Comparison of ENCODE assay signal across 8 cellular contexts in the genomic region with DNA sequence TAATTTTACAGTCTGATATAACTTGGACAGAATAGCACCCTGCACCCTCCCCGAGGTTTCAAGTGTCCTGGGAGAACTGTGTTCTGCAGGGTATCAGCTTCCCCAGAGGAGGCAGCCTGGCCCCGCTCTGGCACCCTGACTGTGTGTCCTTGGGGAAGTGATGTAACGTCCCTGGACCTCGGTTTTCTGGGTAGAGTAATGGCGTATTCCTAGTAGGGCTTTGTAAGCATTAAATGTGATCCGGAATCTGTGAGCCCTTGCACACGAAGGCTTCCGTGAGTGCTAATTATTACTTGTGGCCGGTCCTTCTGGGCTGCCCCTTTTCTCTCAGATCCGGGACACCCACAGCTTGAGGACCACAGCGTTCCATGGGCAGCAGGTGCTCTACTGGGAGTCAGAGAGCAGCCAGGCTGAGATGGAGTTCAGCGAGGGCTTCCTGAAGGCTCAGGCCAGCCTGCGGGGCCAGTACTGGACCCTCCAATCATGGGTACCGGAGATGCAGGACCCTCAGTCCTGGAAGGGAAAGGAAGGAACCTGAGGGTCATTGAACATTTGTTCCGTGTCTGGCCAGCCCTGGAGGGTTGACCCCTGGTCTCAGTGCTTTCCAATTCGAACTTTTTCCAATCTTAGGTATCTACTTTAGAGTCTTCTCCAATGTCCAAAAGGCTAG. TPM values are rescaled to one million over a fixed set of nuclear protein-coding genes. Genes with fewer than 3 reads are reported as not detected.
A peak's percentile ranks its signal among the peaks of the same experiment; 100 is the strongest.
DNase-seq lines count a peak whose midpoint lies in the region; ATAC-seq and TF ChIP-seq lines count a peak whose summit lies in the region.

No MANE protein-coding gene starts in this region.

- no peaks in the 10 kb centered on the region for H3K4me1 ChIP-seq in cardiac muscle cell (ENCODE audit: low read depth)
- H3K4me1 ChIP-seq in left lung, result peaks cover 11 to 21% of the 10 kb centered on the region in 2 donors
- no peaks in the 10 kb centered on the region for H3K4me1 ChIP-seq in uterus

- CTCF ChIA-PET in activated B cell treated with CpG ODN at 0.5 μM for 24 hours (lab: Charles Lee), result interaction anchor here (1.5 kb wide), 1 partner anchor 272 kb away, joined by 5 read pairs; no protein-coding TSS in a partner anchor

- H3K27ac Mint-ChIP-seq in activated B cell treated with CpG ODN at 0.5 μM for 24 hours, result no peak overlapping the region

- H3K27ac ChIP-seq in cardiac muscle cell, result no peak overlapping the region
- peak overlapping the region; percentile 86 for H3K27ac ChIP-seq in left lung
- H3K27ac ChIP-seq in uterus, result peak overlapping the region; percentile 87 to 98

- H3K27me3 Mint-ChIP-seq in activated B cell treated with CpG ODN at 0.5 μM for 24 hours, result no peaks in the 10 kb centered on the region

- POLR2A ChIA-PET in activated B cell treated with CpG ODN at 0.5 μM for 24 hours (lab: Charles Lee), result interaction anchor here (0.9 to 2.7 kb wide), 13 partner anchors 10 to 428 kb away, joined by 3 to 44 read pairs (median 6); a partner anchor contains a TSS

- peaks cover 4% of the 10 kb centered on the region for H3K36me3 Mint-ChIP-seq in activated B cell treated with CpG ODN at 0.5 μM for 24 hours (ENCODE audit: low read depth)

- H3K36me3 ChIP-seq in cardiac muscle cell (no peaks in the 10 kb centered on the region), left lung (no peaks in the 10 kb centered on the region), uterus (no peaks in the 10 kb centered on the region)

- H3K9me3 ChIP-seq in cardiac muscle cell (ENCODE audit: low read depth), result no peaks in the 10 kb centered on the region
- H3K9me3 ChIP-seq in left lung, result no peaks in the 10 kb centered on the region
- no peaks in the 10 kb centered on the region for H3K9me3 ChIP-seq in uterus

- ATAC-seq in activated B cell treated with CpG ODN at 0.5 μM for 24 hours (ENCODE audit: low read depth) (no peak), left lung (no peak), HG03045 (IDR thresholded peaks at IDR 0.05; ENCODE audit: unreplicated experiment) (no peak), GM21447 (IDR thresholded peaks at IDR 0.05; ENCODE audit: unreplicated experiment) (no peak)

- no peak for DNase-seq in cardiac muscle cell (ENCODE audit: low read depth in 1 of 2, low spot score in 1 of 2)
- DNase-seq in cardiac septum (ENCODE audit: low spot score), result no peak
- no peak for DNase-seq in activated B cell treated with CpG ODN at 0.5 μM for 24 hours
- DNase-seq in left lung, result peak in 1 of 2 donors; percentile 77
- no peak for DNase-seq in uterus
- no peak for DNase-seq in activated gamma-delta T cell treated with Interleukin-2 at 50 U/mL for 16 hours

- H3K27me3 ChIP-seq in cardiac muscle cell (no peaks in the 10 kb centered on the region), left lung (no peaks in the 10 kb centered on the region), uterus (no peaks in the 10 kb centered on the region)

- H3K9me3 Mint-ChIP-seq in activated B cell treated with CpG ODN at 0.5 μM for 24 hours, result no peaks in the 10 kb centered on the region

- no peak for TF ChIP-seq CTCF in cardiac muscle cell (IDR thresholded peaks at IDR 0.05; ENCODE audit: low read depth, low read length)
- TF ChIP-seq CTCF in activated B cell treated with CpG ODN at 0.5 μM for 24 hours (IDR thresholded peaks at IDR 0.05), result no peak
- TF ChIP-seq CTCF in left lung (IDR thresholded peaks at IDR 0.05), result no peak
- TF ChIP-seq CTCF in uterus (IDR thresholded peaks at IDR 0.05), result no peak

- H3K4me3 ChIP-seq in cardiac muscle cell (peak overlapping the region; percentile 52), left lung (peak overlapping the region; percentile 71 to 89), uterus (peak overlapping the region; percentile 59 to 71)

- peaks cover 20% of the 10 kb centered on the region for H3K4me1 Mint-ChIP-seq in activated B cell treated with CpG ODN at 0.5 μM for 24 hours

- peak overlapping the region; percentile 90 for H3K4me3 Mint-ChIP-seq in activated B cell treated with CpG ODN at 0.5 μM for 24 hours

- intact Hi-C loops in cardiac septum (cut with DNase I) (loop anchor here (5.0 kb wide), 1 partner anchor 41 kb away; a partner anchor contains a TSS), activated B cell treated with CpG ODN at 0.5 μM for 24 hours (cut with micrococcal nuclease) (loop anchor here (1.0 kb wide), 5 partner anchors 17 to 567 kb away; a partner anchor contains a TSS), left lung (cut with DNase I) (no loop called here), uterus (cut with DNase I; ENCODE audit: low total_unique reads) (no loop called here)

- no peak for TF ChIP-seq POLR2A in uterus (IDR thresholded peaks at IDR 0.05)

RNA-seq across cellular contexts. Expression of a gene that starts 1.0 kb away (rescaled TPM):
- total RNA-seq in cardiac muscle cell (61.7 and 73.8 TPM in 2 replicates), cardiac septum (15.0 TPM), activated B cell treated with CpG ODN at 0.5 μM for 24 hours (13.8 and 15.0 TPM in 2 replicates), left lung (10 to 100 TPM; 26.2 to 48.4 TPM), uterus (10 to 100 TPM in 1 of 4 donors, 1 to 10 TPM in 3; 2.3 to 21.6 (median 5.2) TPM)
- 56.6 and 64.0 TPM in 2 replicates for polyA plus RNA-seq in cardiac muscle cell

RNA-seq across cellular contexts. Expression of a gene that starts 20.1 kb away (rescaled TPM):
- total RNA-seq in cardiac muscle cell, result 2.4 and 8.6 TPM in 2 replicates
- polyA plus RNA-seq in cardiac muscle cell, result 3.9 and 8.6 TPM in 2 replicates
- total RNA-seq in cardiac septum, result 3.6 TPM
- 32.9 and 37.4 TPM in 2 replicates for total RNA-seq in activated B cell treated with CpG ODN at 0.5 μM for 24 hours
- total RNA-seq in left lung, result 10 to 100 TPM in 1 of 2 donors, 1 to 10 TPM in 1; 7.8 to 22.4 TPM
- total RNA-seq in uterus, result 10 to 100 TPM in 1 of 4 donors, 1 to 10 TPM in 1, under 1 TPM in 2; 0.26 to 11.5 (median 2.1) TPM

RNA-seq across cellular contexts. Expression of a gene that starts 36.6 kb away (rescaled TPM):
- total RNA-seq in cardiac muscle cell (12.2 and 16.9 TPM in 2 replicates), cardiac septum (3.3 TPM), activated B cell treated with CpG ODN at 0.5 μM for 24 hours (1.9 TPM in 2 replicates), left lung (1 to 10 TPM; 1.2 to 4.1 TPM), uterus (1 to 10 TPM in 3 of 4 donors, not detected in 1; 1.8 to 4.9 (median 3.8) TPM)
- 10.1 and 11.2 TPM in 2 replicates for polyA plus RNA-seq in cardiac muscle cell

RNA-seq across cellular contexts. Expression of a gene that starts 41.0 kb away (rescaled TPM):
- 35.7 and 50.2 TPM in 2 replicates for total RNA-seq in cardiac muscle cell
- polyA plus RNA-seq in cardiac muscle cell, result 27.1 and 30.1 TPM in 2 replicates
- 12.2 TPM for total RNA-seq in cardiac septum
- 31.6 and 33.3 TPM in 2 replicates for total RNA-seq in activated B cell treated with CpG ODN at 0.5 μM for 24 hours
- total RNA-seq in left lung, result 10 to 100 TPM; 16.9 to 23.4 TPM
- total RNA-seq in uterus, result 10 to 100 TPM in 3 of 4 donors, 1 to 10 TPM in 1; 6.4 to 25.0 (median 20.2) TPM

Comparison
In these comparisons a context has a peak if more than half of its experiments do, and no peak if none do; other contexts are left out.
1. intact Hi-C loops: an anchor here in cardiac septum (5.0 kb wide) and activated B cell treated with CpG ODN at 0.5 μM for 24 hours (1.0 kb wide); none called in left lung and uterus.